Comparison of ENCODE assay signal across 8 cellular contexts in genomic region chr7:30163231-30163894, GRCh38. TPM values are rescaled to one million over a fixed set of nuclear protein-coding genes. Genes with fewer than 3 reads are reported as not detected.
DNase-seq lines count a peak whose midpoint lies in the region; ATAC-seq and TF ChIP-seq lines count a peak whose summit lies in the region.

No MANE protein-coding gene starts in this region.

- TF ChIP-seq CTCF in epithelial cell of esophagus (IDR thresholded peaks at IDR 0.05; ENCODE audit: insufficient read depth, low read depth, low read length, missing control alignments) = no peak

- in situ Hi-C loops in SK-MEL-5 (cut with HindIII; ENCODE audit: low pct_unique_long_range_greater_than_20kb, low sequenced_read_pairs) = no loop called here

- no peak overlapping the region for H3K4me3 ChIP-seq in epithelial cell of esophagus (ENCODE audit: low read length)

- ATAC-seq in HG03442 (IDR thresholded peaks at IDR 0.05; ENCODE audit: unreplicated experiment) = peak; percentile 45

- DNase-seq in activated CD4-positive, alpha-beta T cell treated with anti-CD3 and anti-CD28 coated beads for 48 hours = peak; percentile 22
- DNase-seq in activated CD4-positive, alpha-beta T cell treated with anti-CD3 and anti-CD28 coated beads for 1 hour = no peak
- DNase-seq in SK-MEL-5 (ENCODE audit: low read depth, low spot score) (peak; percentile 95), epithelial cell of esophagus (ENCODE audit: low read depth) (peak; percentile 94), retina (peak; percentile 53), NCI-H128 (lab: John Stamatoyannopoulos, UW; ENCODE audit: unreplicated experiment) (no peak), cerebellar nuclear complex (lab: John Stamatoyannopoulos, UW) (no peak)

RNA-seq across cellular contexts. Expression of gene MTURN, which starts 28.6 kb away (rescaled TPM):
- 99.2 and 112 TPM in 2 replicates for total RNA-seq in SK-MEL-5 (2014; rRNA removed; shearing (Covaris generic))
- 57.1 and 60.0 TPM in 2 replicates for polyA plus RNA-seq in SK-MEL-5 (2015; cell fraction: cytosol; rRNA removed)
- 122 and 125 TPM in 2 replicates for polyA plus RNA-seq in SK-MEL-5 (2015; cell fraction: nucleus; rRNA removed)

Comparison
In these comparisons a context has a peak if more than half of its experiments do, and no peak if none do; other contexts are left out.
1. DNase-seq: peak in activated CD4-positive, alpha-beta T cell treated with anti-CD3 and anti-CD28 coated beads for 48 hours (single experiment), SK-MEL-5 (single experiment), epithelial cell of esophagus (single experiment) and retina (single experiment); none in activated CD4-positive, alpha-beta T cell treated with anti-CD3 and anti-CD28 coated beads for 1 hour (single experiment), NCI-H128 (single experiment) and cerebellar nuclear complex (0 of 2).